1 cellular context compared by ENCODE assay signal in the genomic region with DNA sequence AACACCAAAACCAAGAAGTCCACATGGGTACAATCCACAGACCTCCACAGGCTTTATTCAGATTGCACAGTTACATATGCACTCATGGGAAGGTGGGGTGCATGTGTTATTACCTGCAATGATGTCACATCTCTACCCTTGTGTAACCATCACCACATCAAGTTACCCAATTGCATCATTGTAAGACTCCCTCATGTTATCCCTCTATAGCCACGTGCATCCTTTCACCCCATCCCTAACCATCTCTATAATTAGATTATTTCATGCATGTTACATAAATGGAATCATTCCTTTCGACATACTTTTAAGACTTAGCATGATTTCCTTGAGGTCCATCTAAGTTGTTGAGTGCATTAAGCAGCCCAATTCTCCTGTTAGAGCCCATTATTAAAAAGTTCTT.
TF ChIP-seq lines count a peak whose summit lies in the region.

No MANE protein-coding gene starts in this region.

TF ChIP-seq in HepG2, 621 proteins besides CTCF, POLR2A, EP300 and RAD21 (continued from another document):
- TF ChIP-seq RBFOX2 (IDR thresholded peaks at IDR 0.05; ENCODE audit: low read depth, low read length) = no peak
- TF ChIP-seq, protein P1, sequence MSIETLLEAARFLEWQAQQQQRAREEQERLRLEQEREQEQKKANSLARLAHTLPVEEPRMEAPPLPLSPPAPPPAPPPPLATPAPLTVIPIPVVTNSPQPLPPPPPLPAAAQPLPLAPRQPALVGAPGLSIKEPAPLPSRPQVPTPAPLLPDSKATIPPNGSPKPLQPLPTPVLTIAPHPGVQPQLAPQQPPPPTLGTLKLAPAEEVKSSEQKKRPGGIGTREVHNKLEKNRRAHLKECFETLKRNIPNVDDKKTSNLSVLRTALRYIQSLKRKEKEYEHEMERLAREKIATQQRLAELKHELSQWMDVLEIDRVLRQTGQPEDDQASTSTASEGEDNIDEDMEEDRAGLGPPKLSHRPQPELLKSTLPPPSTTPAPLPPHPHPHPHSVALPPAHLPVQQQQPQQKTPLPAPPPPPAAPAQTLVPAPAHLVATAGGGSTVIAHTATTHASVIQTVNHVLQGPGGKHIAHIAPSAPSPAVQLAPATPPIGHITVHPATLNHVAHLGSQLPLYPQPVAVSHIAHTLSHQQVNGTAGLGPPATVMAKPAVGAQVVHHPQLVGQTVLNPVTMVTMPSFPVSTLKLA (IDR thresholded peaks at IDR 0.05) = peak; percentile 94
TF ChIP-seq in HepG2: peak in this region for 3.
